Comparison of ENCODE assay signal across 1 cellular context in the genomic region with DNA sequence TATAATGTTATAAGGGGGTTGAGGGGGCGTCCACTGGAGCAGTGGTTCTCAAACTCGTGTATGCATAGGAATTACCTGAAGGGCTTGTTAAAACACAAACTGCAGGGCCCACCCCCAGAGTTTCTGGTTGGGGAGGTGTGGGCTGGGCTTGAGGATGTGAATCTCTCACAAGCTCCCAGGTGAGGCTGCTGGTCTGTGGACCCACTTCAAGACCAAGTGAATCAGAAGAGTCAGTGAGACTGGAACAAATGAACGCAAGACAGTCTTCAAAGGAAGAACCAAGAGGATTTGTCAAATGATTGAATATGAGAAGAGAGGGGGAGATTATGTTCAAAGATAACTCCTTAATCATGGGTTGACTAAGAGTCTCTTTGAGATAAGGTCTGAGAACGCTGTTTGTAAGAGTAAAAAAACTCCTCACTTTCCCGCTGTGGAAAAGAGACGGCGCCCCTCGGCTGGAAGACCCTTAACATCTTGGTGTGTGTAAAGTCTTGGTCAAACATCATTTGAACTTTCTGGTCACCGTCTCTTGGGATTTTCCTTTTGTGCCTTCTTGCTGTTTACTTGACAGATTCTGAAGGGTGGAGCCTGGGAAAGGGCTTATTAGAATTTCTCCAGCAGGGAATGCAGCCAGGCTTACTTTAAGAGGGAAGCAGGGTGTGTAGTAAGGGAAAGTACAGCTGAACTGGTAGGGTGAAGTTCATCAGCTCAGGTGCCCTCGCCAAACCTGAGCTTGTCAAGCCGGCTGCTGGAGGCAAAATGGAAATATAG.
TF ChIP-seq lines count a peak whose summit lies in the region.

No MANE protein-coding gene starts in this region.

TF ChIP-seq in WTC11, 78 proteins besides CTCF, POLR2A, EP300 and RAD21 (continued from another document):
- TF ChIP-seq, protein P1, sequence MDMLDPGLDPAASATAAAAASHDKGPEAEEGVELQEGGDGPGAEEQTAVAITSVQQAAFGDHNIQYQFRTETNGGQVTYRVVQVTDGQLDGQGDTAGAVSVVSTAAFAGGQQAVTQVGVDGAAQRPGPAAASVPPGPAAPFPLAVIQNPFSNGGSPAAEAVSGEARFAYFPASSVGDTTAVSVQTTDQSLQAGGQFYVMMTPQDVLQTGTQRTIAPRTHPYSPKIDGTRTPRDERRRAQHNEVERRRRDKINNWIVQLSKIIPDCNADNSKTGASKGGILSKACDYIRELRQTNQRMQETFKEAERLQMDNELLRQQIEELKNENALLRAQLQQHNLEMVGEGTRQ (CRISPR knock-in tag; IDR thresholded peaks at IDR 0.05), result no peak
- no peak for TF ChIP-seq ESRRA (CRISPR knock-in tag; IDR thresholded peaks at IDR 0.05; ENCODE audit: borderline replicate concordance)
- TF ChIP-seq MXD4 (CRISPR knock-in tag; IDR thresholded peaks at IDR 0.05; ENCODE audit: borderline replicate concordance), result no peak
- TF ChIP-seq PRRX2 (CRISPR knock-in tag; IDR thresholded peaks at IDR 0.05), result no peak
- no peak for TF ChIP-seq IRF2 (CRISPR knock-in tag; IDR thresholded peaks at IDR 0.05; ENCODE audit: borderline replicate concordance, low read depth)
- no peak for TF ChIP-seq ELF4 (CRISPR knock-in tag; IDR thresholded peaks at IDR 0.05; ENCODE audit: low read depth)
